Comparison of ENCODE assay signal across 36 cellular contexts in genomic region chr1:10987840-10988417, GRCh38. TPM values are rescaled to one million over a fixed set of nuclear protein-coding genes. Genes with fewer than 3 reads are reported as not detected.
"Had no signal": no experiment of that assay in that cellular context is flagged by ENCODE, and none has a peak within 500 bp of the region (broad histone marks: within the 10 kb centered on the region; RNA-seq: fewer than 3 reads in every experiment).

No MANE protein-coding gene starts in this region.

- H3K27me3 ChIP-seq: ascending aorta, breast epithelium, cardiac muscle cell, colonic mucosa, gastroesophageal sphincter had no signal

- H3K4me3 ChIP-seq: ascending aorta, breast epithelium, cardiac muscle cell, colonic mucosa, esophagus squamous epithelium, gastroesophageal sphincter, heart right ventricle had no signal

- H3K4me3 Mint-ChIP-seq: activated CD4-positive, alpha-beta memory T cell treated with anti-CD3 and anti-CD28 coated beads, Interleukin-2, amount 10 ng/mL, durations not matched to agents 7 days and 5 days; activated CD4-positive, alpha-beta T cell treated with anti-CD3 and anti-CD28 coated beads, Interleukin-2, amount 10 ng/mL, durations not matched to agents 7 days and 5 days; activated naive CD8-positive, alpha-beta T cell treated with anti-CD3 and anti-CD28 coated beads, Interleukin-2, amount 10 ng/mL, durations not matched to agents 7 days and 5 days; activated T-cell treated with anti-CD3 and anti-CD28 coated beads, Interleukin-2, amount 50 U/mL, for 24 hours; activated T-cell treated with anti-CD3 and anti-CD28 coated beads, Interleukin-2, amount 50 U/mL, for 72 hours; brain; T-helper 17 cell; T-helper 2 cell treated with Interferon-gamma antibody and Interleukin-4, amounts not matched to agents 5 μg/mL and 100 μg/mL, for 36 hours had no signal

- H3K36me3 ChIP-seq: ascending aorta, breast epithelium, cardiac muscle cell, colonic mucosa, esophagus squamous epithelium, gastroesophageal sphincter, heart right ventricle had no signal

- H3K9me3 Mint-ChIP-seq: activated CD4-positive, alpha-beta memory T cell treated with anti-CD3 and anti-CD28 coated beads, Interleukin-2, amount 10 ng/mL, durations not matched to agents 7 days and 5 days; activated CD4-positive, alpha-beta T cell treated with anti-CD3 and anti-CD28 coated beads, Interleukin-2, amount 10 ng/mL, durations not matched to agents 7 days and 5 days; activated naive CD4-positive, alpha-beta T cell treated with anti-CD3 and anti-CD28 coated beads, Interleukin-2, amount 50 U/mL, for 72 hours; activated naive CD8-positive, alpha-beta T cell treated with anti-CD3 and anti-CD28 coated beads, Interleukin-2, amount 10 ng/mL, durations not matched to agents 7 days and 5 days; activated T-cell treated with anti-CD3 and anti-CD28 coated beads, Interleukin-2, amount 50 U/mL, for 24 hours; activated T-cell treated with anti-CD3 and anti-CD28 coated beads, Interleukin-2, amount 50 U/mL, for 72 hours; T-helper 2 cell treated with Interferon-gamma antibody and Interleukin-4, amounts not matched to agents 5 μg/mL and 100 μg/mL, for 36 hours had no signal

- H3K9me3 ChIP-seq: ascending aorta, breast epithelium, colonic mucosa, esophagus squamous epithelium, gastroesophageal sphincter, heart right ventricle had no signal

- H3K27ac ChIP-seq: ascending aorta, breast epithelium, cardiac muscle cell, colonic mucosa, epithelial cell of prostate, esophagus squamous epithelium, gastroesophageal sphincter, heart right ventricle had no signal

- H3K36me3 Mint-ChIP-seq: activated naive CD4-positive, alpha-beta T cell treated with anti-CD3 and anti-CD28 coated beads, Interleukin-2, amount 50 U/mL, for 72 hours; activated naive CD8-positive, alpha-beta T cell treated with anti-CD3 and anti-CD28 coated beads, Interleukin-2, amount 10 ng/mL, durations not matched to agents 7 days and 5 days; brain had no signal

- H3K4me1 Mint-ChIP-seq: activated CD4-positive, alpha-beta T cell treated with anti-CD3 and anti-CD28 coated beads, Interleukin-2, amount 10 ng/mL, durations not matched to agents 7 days and 5 days; activated naive CD8-positive, alpha-beta T cell treated with anti-CD3 and anti-CD28 coated beads, Interleukin-2, amount 10 ng/mL, durations not matched to agents 7 days and 5 days; brain had no signal

- ATAC-seq: activated naive CD4-positive, alpha-beta T cell treated with anti-CD3 and anti-CD28 coated beads, Interleukin-2, amount 50 U/mL, for 72 hours; activated T-cell treated with anti-CD3 and anti-CD28 coated beads, Interleukin-2, amount 50 U/mL, for 72 hours; gastroesophageal sphincter; heart right ventricle; T-helper 17 cell had no signal

- DNase-seq: activated CD4-positive, alpha-beta memory T cell treated with anti-CD3 and anti-CD28 coated beads, Interleukin-2, amount 10 ng/mL, durations not matched to agents 7 days and 5 days; activated CD4-positive, alpha-beta T cell treated with anti-CD3 and anti-CD28 coated beads for 4 hours; activated CD4-positive, alpha-beta T cell treated with anti-CD3 and anti-CD28 coated beads, Interleukin-2, amount 10 ng/mL, durations not matched to agents 7 days and 5 days; activated CD4-positive, alpha-beta T cell treated with anti-CD3 and anti-CD28 coated beads, Interleukin-2, amount 50 U/mL, for 4 hours; activated CD4-positive, CD25-positive, alpha-beta regulatory T cell; activated CD4-positive, CD25-positive, alpha-beta regulatory T cell treated with anti-CD3 and anti-CD28 coated beads, Interleukin-2, amount 50 U/mL, for 72 hours; activated CD8-positive, alpha-beta memory T cell treated with anti-CD3 and anti-CD28 coated beads, Interleukin-2, amount 50 U/mL, for 48 hours; activated gamma-delta T cell treated with Interleukin-2 at 50 U/mL for 16 hours; activated naive CD4-positive, alpha-beta T cell treated with Interleukin-2 at 50 U/mL for 16 hours; activated naive CD8-positive, alpha-beta T cell treated with anti-CD3 and anti-CD28 coated beads, Interleukin-2, amount 10 ng/mL, durations not matched to agents 7 days and 5 days; activated T-cell treated with anti-CD3 and anti-CD28 coated beads for 4 hours; activated T-cell treated with anti-CD3 and anti-CD28 coated beads, Interleukin-2, amount 50 U/mL, for 24 hours; activated T-cell treated with anti-CD3 and anti-CD28 coated beads, Interleukin-2, amount 50 U/mL, for 72 hours; central memory CD4-positive, alpha-beta T cell; cerebellar nuclear complex; colonic mucosa; effector CD8-positive, alpha-beta T cell; esophagus squamous epithelium; foreskin melanocyte; heart right ventricle; T-helper 1 cell; T-helper 17 cell; T1000 had no signal

- H3K4me1 ChIP-seq: ascending aorta, breast epithelium, colonic mucosa, esophagus squamous epithelium, gastroesophageal sphincter, heart right ventricle had no signal

- H3K27me3 Mint-ChIP-seq: T-helper 17 cell had no signal

- H3K27ac Mint-ChIP-seq: activated CD4-positive, alpha-beta memory T cell treated with anti-CD3 and anti-CD28 coated beads, Interleukin-2, amount 10 ng/mL, durations not matched to agents 7 days and 5 days; activated CD4-positive, alpha-beta T cell treated with anti-CD3 and anti-CD28 coated beads, Interleukin-2, amount 10 ng/mL, durations not matched to agents 7 days and 5 days; activated naive CD4-positive, alpha-beta T cell treated with anti-CD3 and anti-CD28 coated beads, Interleukin-2, amount 50 U/mL, for 72 hours; activated naive CD8-positive, alpha-beta T cell treated with anti-CD3 and anti-CD28 coated beads, Interleukin-2, amount 10 ng/mL, durations not matched to agents 7 days and 5 days; activated T-cell treated with anti-CD3 and anti-CD28 coated beads, Interleukin-2, amount 50 U/mL, for 24 hours; activated T-cell treated with anti-CD3 and anti-CD28 coated beads, Interleukin-2, amount 50 U/mL, for 72 hours; brain; T-helper 17 cell; T-helper 2 cell treated with Interferon-gamma antibody and Interleukin-4, amounts not matched to agents 5 μg/mL and 100 μg/mL, for 36 hours had no signal

RNA-seq across cellular contexts. Expression of gene MASP2, which starts 59.1 kb away (rescaled TPM):
- total RNA-seq: activated CD4-positive, alpha-beta memory T cell treated with anti-CD3 and anti-CD28 coated beads, Interleukin-2, amount 10 ng/mL, durations not matched to agents 7 days and 5 days; activated CD4-positive, alpha-beta T cell treated with anti-CD3 and anti-CD28 coated beads, Interleukin-2, amount 10 ng/mL, durations not matched to agents 7 days and 5 days; activated naive CD8-positive, alpha-beta T cell treated with anti-CD3 and anti-CD28 coated beads, Interleukin-2, amount 10 ng/mL, durations not matched to agents 7 days and 5 days; ascending aorta; breast epithelium; cardiac muscle cell; dermis microvascular lymphatic vessel endothelial cell; fibroblast of lung; fibroblast of villous mesenchyme; glomerular endothelial cell; heart right ventricle had no signal
- polyA plus RNA-seq: endothelial cell of umbilical vein, fibroblast of lung had no signal
